ENCODE assay signal across 30 cellular contexts in the genomic region with DNA sequence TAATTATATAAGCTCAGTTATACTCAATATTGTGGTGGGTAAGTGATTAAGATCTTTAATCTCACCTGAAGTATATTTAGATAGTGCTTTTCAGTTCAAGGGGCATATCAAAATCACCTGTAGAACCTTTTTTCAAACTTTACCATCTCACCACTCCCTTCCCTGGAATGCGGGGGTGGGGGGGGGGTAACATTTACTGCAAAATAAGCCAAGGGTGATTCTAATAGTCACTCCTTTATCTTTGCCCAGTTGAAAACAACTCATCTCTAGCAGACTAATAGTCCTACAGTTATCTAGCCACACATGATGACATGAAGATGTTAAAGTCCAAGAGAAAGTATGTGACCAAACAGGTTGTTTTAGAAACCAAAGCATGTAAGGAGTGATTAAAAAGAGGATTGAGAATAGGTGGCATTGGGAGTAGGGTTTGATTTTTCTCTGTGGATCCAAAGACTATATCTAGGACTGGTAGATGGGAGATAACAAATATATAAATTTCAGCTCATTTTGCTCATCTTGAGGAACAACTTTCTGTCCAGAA. TPM values are rescaled to one million over a fixed set of nuclear protein-coding genes. Genes with fewer than 3 reads are reported as not detected.
"Had no signal": no experiment of that assay in that cellular context is flagged by ENCODE, and none has a peak within 500 bp of the region (broad histone marks: within the 10 kb centered on the region; RNA-seq: fewer than 3 reads in every experiment).

No MANE protein-coding gene starts in this region.

- H3K4me2 ChIP-seq: neural progenitor cell had no signal

- ATAC-seq: natural killer cell; right lobe of liver; stimulated activated naive B cell treated with anti-CD40 and anti-IgM and Interleukin-4, amounts not matched to agents 10 μg/mL and 1 μg/mL and 100 μg/mL, for 72 hours; stimulated activated naive CD8-positive, alpha-beta T cell treated with anti-CD3 and anti-CD28 coated beads, Interleukin-15, Interleukin-2, amounts not matched to agents 100 U/mL and 50 U/mL, for 24 hours; upper lobe of right lung had no signal

- H3K27me3 Mint-ChIP-seq: naive B cell; progenitor cell of endocrine pancreas; stimulated activated naive B cell treated with anti-CD40 and anti-IgM and Interleukin-4, amounts not matched to agents 10 μg/mL and 1 μg/mL and 100 μg/mL, for 72 hours had no signal

- H3K4me1 ChIP-seq: neural progenitor cell, right atrium auricular region, right lobe of liver, stomach, testis, upper lobe of right lung had no signal

- H3K27ac ChIP-seq: neural progenitor cell, neutrophil, ovary, right atrium auricular region, right lobe of liver, stomach, testis, thyroid gland, transverse colon, upper lobe of right lung had no signal

- H3K4me1 Mint-ChIP-seq: immature natural killer cell; naive B cell; natural killer cell; nephron progenitor cell; neural progenitor cell; stimulated activated naive B cell treated with anti-CD40 and anti-IgM and Interleukin-4, amounts not matched to agents 10 μg/mL and 1 μg/mL and 100 μg/mL, for 72 hours had no signal

- H3K4me3 Mint-ChIP-seq: immature natural killer cell; mesothelial cell of epicardium; naive B cell; natural killer cell; nephron progenitor cell; neural progenitor cell; stimulated activated naive B cell treated with anti-CD40 and anti-IgM and Interleukin-4, amounts not matched to agents 10 μg/mL and 1 μg/mL and 100 μg/mL, for 72 hours had no signal

- H3K9ac ChIP-seq: neural progenitor cell had no signal

- H2AFZ ChIP-seq: neural progenitor cell had no signal

- H3K27ac Mint-ChIP-seq: immature natural killer cell; mesothelial cell of epicardium; natural killer cell; nephron progenitor cell; neural progenitor cell; progenitor cell of endocrine pancreas; stimulated activated naive B cell treated with anti-CD40 and anti-IgM and Interleukin-4, amounts not matched to agents 10 μg/mL and 1 μg/mL and 100 μg/mL, for 72 hours had no signal

- DNase-seq: hypothalamus; immature natural killer cell; kidney; left ventricle myocardium inferior; mesendoderm; naive B cell; natural killer cell; nephron progenitor cell; occipital lobe; ovary; right lobe of liver; stimulated activated CD4-positive, alpha-beta T cell treated with anti-CD3 and anti-CD28 coated beads, Interleukin-12 subunit alpha, Interleukin-12 subunit beta, amount 100 ng/mL, for 4 hours; stimulated activated CD4-positive, alpha-beta T cell treated with anti-CD3 and anti-CD28 coated beads, Interleukin-15, amount 100 ng/mL, for 24 hours; stimulated activated CD4-positive, alpha-beta T cell treated with anti-CD3 and anti-CD28 coated beads, Interleukin-2, amount 100 ng/mL, for 24 hours; stimulated activated CD4-positive, alpha-beta T cell treated with anti-CD3 and anti-CD28 coated beads, Interleukin-4, amount 100 ng/mL, for 1 hour; stimulated activated naive B cell treated with anti-CD40 and anti-IgM and Interleukin-4, amounts not matched to agents 10 μg/mL and 1 μg/mL and 100 μg/mL, for 72 hours; stimulated activated naive CD8-positive, alpha-beta T cell treated with anti-CD3 and anti-CD28 coated beads, Interleukin-15, Interleukin-2, amounts not matched to agents 100 U/mL and 50 U/mL, for 24 hours; stomach; testis; thyroid gland; transverse colon; upper lobe of right lung had no signal

- H3K9me3 ChIP-seq: left ventricle myocardium inferior, neutrophil, ovary, right atrium auricular region, right lobe of liver, stomach, testis, thyroid gland, transverse colon, upper lobe of right lung had no signal

- H3K27me3 ChIP-seq: neural progenitor cell, neutrophil, ovary, right atrium auricular region, right lobe of liver, stomach, testis, thyroid gland, transverse colon, upper lobe of right lung had no signal

- H3K36me3 Mint-ChIP-seq: immature natural killer cell; naive B cell; natural killer cell; neural progenitor cell; stimulated activated naive B cell treated with anti-CD40 and anti-IgM and Interleukin-4, amounts not matched to agents 10 μg/mL and 1 μg/mL and 100 μg/mL, for 72 hours had no signal

- H3K9me3 Mint-ChIP-seq: immature natural killer cell; mesothelial cell of epicardium; naive B cell; natural killer cell; nephron progenitor cell; neural progenitor cell; stimulated activated naive B cell treated with anti-CD40 and anti-IgM and Interleukin-4, amounts not matched to agents 10 μg/mL and 1 μg/mL and 100 μg/mL, for 72 hours had no signal

- H3K36me3 ChIP-seq: neural progenitor cell, ovary, right atrium auricular region, right lobe of liver, transverse colon, upper lobe of right lung had no signal

- H3K4me3 ChIP-seq: left ventricle myocardium inferior, lung, neural progenitor cell, ovary, right atrium auricular region, right lobe of liver, stomach, testis, thyroid gland, transverse colon, upper lobe of right lung had no signal

RNA-seq across cellular contexts. Expression of gene CAPNS2, which starts 36.1 kb away (rescaled TPM):
- total RNA-seq: left ventricle myocardium inferior, mononuclear cell, occipital lobe, progenitor cell of endocrine pancreas, skeletal muscle tissue had no signal
- polyA plus RNA-seq: immature natural killer cell, ovary had no signal

RNA-seq across cellular contexts. Expression of gene MMP2, which starts 51.4 kb away (rescaled TPM):
- total RNA-seq: natural killer cell had no signal
- polyA plus RNA-seq: immature natural killer cell had no signal
